Comparison of ENCODE assay signal across 21 cellular contexts in the genomic region with DNA sequence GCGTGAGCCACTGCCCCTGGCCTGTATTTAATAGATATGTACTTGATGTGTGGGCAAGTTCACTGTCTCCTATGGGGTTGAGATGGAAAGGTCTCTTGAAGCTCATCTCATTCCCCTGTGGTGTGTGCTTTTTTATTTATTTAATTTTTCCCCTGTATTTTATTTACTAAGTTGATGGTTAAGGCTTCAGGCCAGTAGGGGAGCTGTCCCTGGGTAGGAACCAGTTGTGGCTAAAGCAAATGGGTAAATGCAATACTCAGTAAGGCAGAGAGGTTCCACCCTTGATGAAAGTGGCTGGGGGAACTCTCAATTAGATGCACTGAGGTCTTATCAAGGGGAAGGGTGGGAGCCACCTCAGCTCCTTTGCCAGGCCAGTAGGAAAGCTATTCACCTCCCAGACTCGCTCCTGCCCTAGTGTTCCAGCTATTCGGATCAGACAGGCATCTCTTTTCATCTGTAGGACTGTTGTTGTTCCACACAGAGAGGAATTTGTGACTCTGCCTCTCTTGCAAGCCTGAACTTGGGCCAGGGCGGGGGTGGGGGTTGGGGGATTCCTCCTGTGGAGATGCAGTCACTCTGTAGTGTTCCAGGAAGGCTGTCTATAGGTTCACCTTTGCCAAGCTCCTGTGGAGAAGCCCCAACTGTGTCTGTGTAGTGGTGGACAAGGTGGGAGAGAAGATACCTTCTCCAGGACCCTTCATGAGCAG. TPM values are rescaled to one million over a fixed set of nuclear protein-coding genes. Genes with fewer than 3 reads are reported as not detected.
DNase-seq lines count a peak whose midpoint lies in the region; ATAC-seq, FAIRE-seq and TF ChIP-seq lines count a peak whose summit lies in the region.
"Had no signal": no experiment of that assay in that cellular context is flagged by ENCODE, and none has a peak within 500 bp of the region (broad histone marks: within the 10 kb centered on the region; RNA-seq: fewer than 3 reads in every experiment).

No MANE protein-coding gene starts in this region.

- no peak overlapping the region for H3K9ac ChIP-seq in mesendoderm (ENCODE audit: low read length)

- H3K9me3 Mint-ChIP-seq in CD8-positive, alpha-beta T cell = peaks cover 18% of the 10 kb centered on the region

- WGBS in mesendoderm (ENCODE audit: extremely low coverage, insufficient coverage, low lambda C conversion rate) = no CpG with 5 or more reads among the region's 4 CpGs

- POLR2A ChIA-PET in CD8-positive, alpha-beta T cell (lab: Charles Lee) = interaction anchor here (1.2 kb wide), 1 partner anchor 80 kb away, joined by 3 read pairs; a partner anchor contains a TSS

- H3K4me3 Mint-ChIP-seq in CD8-positive, alpha-beta T cell = no peak overlapping the region

- H3K4me2 ChIP-seq in mesendoderm (ENCODE audit: low read length) = no peak overlapping the region

- DNase-seq in ELF-1 (ENCODE audit: low read depth, low spot score) (peak; percentile 14), NAMALWA (ENCODE audit: low spot score) (peak; percentile 18), choroid plexus epithelial cell (ENCODE audit: low read depth) (peak; percentile 31), mesendoderm (peak; percentile 23), cerebellar nuclear complex (lab: John Stamatoyannopoulos, UW) (no peak), frontal cortex (ENCODE audit: low spot score in 2 of 2) (no peak)
- DNase-seq in CD8-positive, alpha-beta T cell = no peak
- DNase-seq: activated naive CD4-positive, alpha-beta T cell treated with Interleukin-2 at 50 U/mL for 16 hours; AML-193; anterior cingulate cortex; dermis blood vessel endothelial cell; heart right ventricle; kidney; naive thymus-derived CD8-positive, alpha-beta T cell; NCI-H1694 treated with DMSO at 0.1 percent for 48 hours; NK-92 treated with Interleukin-12 subunit alpha and Interleukin-12 subunit beta, amount 100 ng/mL, for 24 hours; stimulated activated CD4-positive, alpha-beta T cell treated with anti-CD3 and anti-CD28 coated beads, Interleukin-4, amount 100 ng/mL, for 1 hour had no signal

- no peaks in the 10 kb centered on the region for H3K4me1 ChIP-seq in mesendoderm (ENCODE audit: control insufficient read depth, low read depth, low read length)
- no peaks in the 10 kb centered on the region for H3K4me1 ChIP-seq in CD8-positive, alpha-beta T cell (ENCODE audit: insufficient read depth, low read length)

- no peak overlapping the region for H3K27ac Mint-ChIP-seq in CD8-positive, alpha-beta T cell

- no peaks in the 10 kb centered on the region for H3K27me3 Mint-ChIP-seq in CD8-positive, alpha-beta T cell (ENCODE audit: low read depth)
- H3K27me3 Mint-ChIP-seq: naive thymus-derived CD8-positive, alpha-beta T cell had no signal

- intact Hi-C loops in CD8-positive, alpha-beta T cell (cut with DNase I, micrococcal nuclease) = no loop called here

- no peaks in the 10 kb centered on the region for H3K36me3 ChIP-seq in mesendoderm (ENCODE audit: control insufficient read depth, insufficient read depth, low read length)
- no peaks in the 10 kb centered on the region for H3K36me3 ChIP-seq in CD8-positive, alpha-beta T cell (ENCODE audit: insufficient read depth, low read length)

- H3K27ac ChIP-seq in mesendoderm (ENCODE audit: low read depth, low read length) = no peak overlapping the region
- no peak overlapping the region for H3K27ac ChIP-seq in CD8-positive, alpha-beta T cell (ENCODE audit: low read depth, low read length)
- H3K27ac ChIP-seq: heart right ventricle had no signal

- no peak overlapping the region for H4K8ac ChIP-seq in mesendoderm (ENCODE audit: low read depth, low read length)

- H3K27me3 ChIP-seq in mesendoderm (ENCODE audit: insufficient read depth, low read length, poor library complexity) = no peaks in the 10 kb centered on the region
- no peaks in the 10 kb centered on the region for H3K27me3 ChIP-seq in CD8-positive, alpha-beta T cell (ENCODE audit: insufficient read depth, low read length)
- H3K27me3 ChIP-seq: heart right ventricle had no signal

- no peak overlapping the region for H3K56ac ChIP-seq in mesendoderm (ENCODE audit: low read length)

- TF ChIP-seq CTCF in choroid plexus epithelial cell (conservative IDR thresholded peaks at IDR 0.05; ENCODE audit: low read depth, low read length) = peak; percentile 53
- no peak for TF ChIP-seq CTCF in CD8-positive, alpha-beta T cell (IDR thresholded peaks at IDR 0.05)

- H3K4ac ChIP-seq in mesendoderm (ENCODE audit: low read depth, low read length) = no peak overlapping the region

- H3K23ac ChIP-seq in mesendoderm (ENCODE audit: low read length) = no peak overlapping the region

- CTCF ChIA-PET in CD8-positive, alpha-beta T cell (lab: Charles Lee) = no interaction called here

- H3K4me3 ChIP-seq in choroid plexus epithelial cell (ENCODE audit: low read depth, low read length) = no peak overlapping the region
- H3K4me3 ChIP-seq in mesendoderm (ENCODE audit: low read length) = no peak overlapping the region
- no peak overlapping the region for H3K4me3 ChIP-seq in CD8-positive, alpha-beta T cell (ENCODE audit: low read depth, low read length)
- H3K4me3 ChIP-seq: heart right ventricle had no signal

- no peaks in the 10 kb centered on the region for H3K79me2 ChIP-seq in mesendoderm (ENCODE audit: control insufficient read depth, insufficient read depth, low read length)

- ATAC-seq in HG03139 (IDR thresholded peaks at IDR 0.05; ENCODE audit: unreplicated experiment) = no peak
- ATAC-seq in CD8-positive, alpha-beta T cell = no peak
- ATAC-seq: esophagus mucosa; naive thymus-derived CD8-positive, alpha-beta T cell had no signal

- H3K79me1 ChIP-seq in mesendoderm (ENCODE audit: low read length) = no peaks in the 10 kb centered on the region

- no peaks in the 10 kb centered on the region for H3K9me3 ChIP-seq in CD8-positive, alpha-beta T cell (ENCODE audit: low read length)

- no peak overlapping the region for H2BK120ac ChIP-seq in mesendoderm (ENCODE audit: low read depth, low read length)

- no peak overlapping the region for H4K5ac ChIP-seq in mesendoderm (ENCODE audit: low read length)

- H2BK5ac ChIP-seq in mesendoderm (ENCODE audit: low read length) = no peak overlapping the region

- no peak overlapping the region for H2BK15ac ChIP-seq in mesendoderm (replicated peaks; ENCODE audit: low read depth)

- peaks cover 72% of the 10 kb centered on the region for H3K36me3 Mint-ChIP-seq in CD8-positive, alpha-beta T cell

- no peak for FAIRE-seq in frontal cortex (lab: Jason Lieb, UNC)
- FAIRE-seq: GM12892, kidney, TTC549 had no signal

- H3K4me1 Mint-ChIP-seq in CD8-positive, alpha-beta T cell (ENCODE audit: low read depth) = peaks cover 21% of the 10 kb centered on the region

- H2AK5ac ChIP-seq in mesendoderm (ENCODE audit: low read length) = no peak overlapping the region

- H3K18ac ChIP-seq in mesendoderm (ENCODE audit: low read length) = no peak overlapping the region

RNA-seq across cellular contexts. Expression of a gene that starts 26.1 kb away (rescaled TPM):
- 34.5 TPM for polyA plus RNA-seq in mesendoderm (2013, experiment 1 of 2)
- polyA plus RNA-seq in mesendoderm (2013, experiment 2 of 2) = 34.2 TPM
- 10 to 100 TPM; 12.3 to 15.8 TPM for total RNA-seq in CD8-positive, alpha-beta T cell
- 41.2 TPM for total RNA-seq in frontal cortex

Comparison
In these comparisons a context has a peak if more than half of its experiments do, and no peak if none do; other contexts are left out.
1. DNase-seq: peak in ELF-1 (single experiment), NAMALWA (single experiment), choroid plexus epithelial cell (single experiment) and mesendoderm (single experiment); none in cerebellar nuclear complex (0 of 2), CD8-positive, alpha-beta T cell (0 of 7) and frontal cortex (0 of 2).